ENCODE assay signal across 35 cellular contexts in the genomic region with DNA sequence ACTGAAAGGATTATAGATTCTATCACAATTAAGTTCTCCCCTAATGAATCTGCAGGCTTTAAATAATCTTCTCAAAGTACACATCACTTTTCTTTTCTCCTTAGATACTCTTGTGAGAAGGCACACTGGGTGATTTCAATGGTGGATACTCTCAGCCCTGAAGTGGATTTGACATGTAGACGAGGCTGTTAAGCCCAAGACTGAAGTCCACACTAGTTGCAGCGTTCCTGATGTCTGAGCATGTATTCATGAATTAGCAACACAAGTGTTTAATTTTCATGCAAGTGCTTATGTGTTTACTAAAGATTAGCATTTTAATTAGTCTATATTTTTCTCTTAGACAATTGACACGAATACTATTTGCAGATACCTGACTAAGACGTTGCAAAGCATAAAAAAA.
"Had no signal": no experiment of that assay in that cellular context is flagged by ENCODE, and none has a peak within 500 bp of the region (broad histone marks: within the 10 kb centered on the region; RNA-seq: fewer than 3 reads in every experiment).

No MANE protein-coding gene starts in this region.

- H3K4me1 Mint-ChIP-seq: activated CD4-positive, alpha-beta T cell treated with anti-CD3 and anti-CD28 coated beads, Interleukin-2, amount 10 ng/mL, durations not matched to agents 24 days and 14 days; activated naive CD8-positive, alpha-beta T cell treated with anti-CD3 and anti-CD28 coated beads for 36 hours; activated T-helper 17 cell treated with anti-CD3 and anti-CD28 coated beads, Interleukin-2, amount 50 U/mL, for 72 hours; central memory CD8-positive, alpha-beta T cell had no signal

- DNase-seq: activated CD4-positive, alpha-beta T cell treated with anti-CD3 and anti-CD28 coated beads, Interleukin-2, amount 10 ng/mL, durations not matched to agents 24 days and 14 days; activated CD4-positive, alpha-beta T cell treated with anti-CD3 and anti-CD28 coated beads, Interleukin-2, amount 50 U/mL, for 4 hours; activated CD8-positive, alpha-beta T cell treated with anti-CD3 and anti-CD28 coated beads for 36 hours; activated effector memory CD4-positive, alpha-beta T cell treated with anti-CD3 and anti-CD28 coated beads, Interleukin-2, amount 50 U/mL, for 16 hours; activated naive CD4-positive, alpha-beta T cell; activated naive CD4-positive, alpha-beta T cell treated with anti-CD3 and anti-CD28 coated beads, Interleukin-2, amount 50 U/mL, for 16 hours; activated naive CD8-positive, alpha-beta T cell treated with anti-CD3 and anti-CD28 coated beads for 36 hours; activated T-cell treated with anti-CD3 and anti-CD28 coated beads, Interleukin-2, amount 50 U/mL, for 1 hour; activated T-cell treated with anti-CD3 and anti-CD28 coated beads, Interleukin-2, amount 50 U/mL, for 72 hours; amniotic stem cell; aorta; brain microvascular endothelial cell; NCI-H1092 treated with DMSO at 0.1 percent for 48 hours; NCI-H1417; NCI-H146; NCI-H187; NCI-H2029 treated with DMSO at 0.1 percent for 48 hours; NCI-H2107; NCI-H2171; NCI-H446; NCI-H510A treated with DMSO at 0.1 percent for 48 hours; NCI-H526 treated with DMSO at 0.1 percent for 48 hours; NCI-H774; PC-3; Peyer's patch; SIG-M5; SW 1271; T1000; WERI-Rb-1 had no signal

- H3K27me3 ChIP-seq: brain microvascular endothelial cell, cardiac muscle cell, Peyer's patch had no signal

- H3K27ac ChIP-seq: brain microvascular endothelial cell, cardiac muscle cell, Peyer's patch, RWPE1, WERI-Rb-1 had no signal

- H3K4me1 ChIP-seq: Peyer's patch had no signal

- H3K9me3 Mint-ChIP-seq: central memory CD8-positive, alpha-beta T cell had no signal

- H3K36me3 ChIP-seq: brain microvascular endothelial cell, cardiac muscle cell, Peyer's patch, WERI-Rb-1 had no signal

- H3K27me3 Mint-ChIP-seq: activated CD4-positive, alpha-beta T cell treated with anti-CD3 and anti-CD28 coated beads, Interleukin-2, amount 10 ng/mL, durations not matched to agents 24 days and 14 days had no signal

- H3K36me3 Mint-ChIP-seq: activated naive CD8-positive, alpha-beta T cell treated with anti-CD3 and anti-CD28 coated beads for 36 hours had no signal

- H3K4me3 ChIP-seq: cardiac muscle cell, Peyer's patch had no signal

- H3K4me3 Mint-ChIP-seq: activated CD4-positive, alpha-beta T cell treated with anti-CD3 and anti-CD28 coated beads, Interleukin-2, amount 10 ng/mL, durations not matched to agents 24 days and 14 days; activated CD8-positive, alpha-beta T cell treated with anti-CD3 and anti-CD28 coated beads for 36 hours; activated naive CD8-positive, alpha-beta T cell treated with anti-CD3 and anti-CD28 coated beads for 36 hours; activated T-cell treated with anti-CD3 and anti-CD28 coated beads, Interleukin-2, amount 50 U/mL, for 72 hours; activated T-helper 17 cell treated with anti-CD3 and anti-CD28 coated beads, Interleukin-2, amount 50 U/mL, for 72 hours; central memory CD8-positive, alpha-beta T cell had no signal

- ATAC-seq: activated CD8-positive, alpha-beta T cell treated with anti-CD3 and anti-CD28 coated beads for 36 hours; activated T-cell treated with anti-CD3 and anti-CD28 coated beads, Interleukin-2, amount 50 U/mL, for 72 hours; activated T-helper 17 cell treated with anti-CD3 and anti-CD28 coated beads, Interleukin-2, amount 50 U/mL, for 72 hours; PC-3; Right ventricle myocardium inferior; SK-N-SH treated with all-trans-retinoic acid at 6 μM for 48 hours had no signal

- H3K9me3 ChIP-seq: Peyer's patch had no signal

- H3K27ac Mint-ChIP-seq: activated CD4-positive, alpha-beta T cell treated with anti-CD3 and anti-CD28 coated beads, Interleukin-2, amount 10 ng/mL, durations not matched to agents 24 days and 14 days; activated CD8-positive, alpha-beta T cell treated with anti-CD3 and anti-CD28 coated beads for 36 hours; activated naive CD8-positive, alpha-beta T cell treated with anti-CD3 and anti-CD28 coated beads for 36 hours; activated T-cell treated with anti-CD3 and anti-CD28 coated beads, Interleukin-2, amount 50 U/mL, for 72 hours; activated T-helper 17 cell treated with anti-CD3 and anti-CD28 coated beads, Interleukin-2, amount 50 U/mL, for 72 hours had no signal
